In genomic region chr4:36024901-36025610, GRCh38 we compare ENCODE assay signal across 20 cellular contexts.
DNase-seq lines count a peak whose midpoint lies in the region; ATAC-seq, FAIRE-seq and TF ChIP-seq lines count a peak whose summit lies in the region.
"Had no signal": no experiment of that assay in that cellular context is flagged by ENCODE, and none has a peak within 500 bp of the region (broad histone marks: within the 10 kb centered on the region; RNA-seq: fewer than 3 reads in every experiment).

No MANE protein-coding gene starts in this region.

- no peak for TF ChIP-seq RAD21 in Ishikawa (IDR thresholded peaks at IDR 0.05; ENCODE audit: low read depth)

- H3K27ac ChIP-seq in endothelial cell of umbilical vein (ENCODE audit: insufficient read depth, low read depth, low read length) = no peak overlapping the region
- no peak overlapping the region for H3K27ac ChIP-seq in aorta (ENCODE audit: low read depth in 1 of 2, low read length in 2 of 2)
- H3K27ac ChIP-seq: adrenal gland, cardiac muscle cell, right lobe of liver had no signal

- H3K4me1 ChIP-seq in endothelial cell of umbilical vein (ENCODE audit: control insufficient read depth, extremely low read depth, insufficient read depth, low read length) (no peaks in the 10 kb centered on the region), aorta (ENCODE audit: control insufficient read depth in 1 of 2, insufficient read depth in 2 of 2, low read length in 2 of 2) (no peaks in the 10 kb centered on the region)
- H3K4me1 ChIP-seq: adrenal gland, Caco-2, right lobe of liver had no signal

- TF ChIP-seq POLR2A in endothelial cell of umbilical vein (IDR thresholded peaks at IDR 0.05; ENCODE audit: low read depth, low read length) = no peak

- FAIRE-seq in endothelial cell of umbilical vein (lab: Jason Lieb, UNC) = peak; percentile 15
- FAIRE-seq: frontal cortex had no signal

- H3K4me2 ChIP-seq in endothelial cell of umbilical vein (ENCODE audit: insufficient read depth, low read length) = no peak overlapping the region
- H3K4me2 ChIP-seq: GM23338 had no signal

- CTCF ChIA-PET in endothelial cell of umbilical vein (lab: Charles Lee) = no interaction called here

- dilution Hi-C loops in endothelial cell of umbilical vein (cut with MboI; ENCODE audit: extremely low pct_ligation_motif_present, low sequenced_read_pairs) = no loop called here

- no peaks in the 10 kb centered on the region for H3K27me3 ChIP-seq in endothelial cell of umbilical vein (ENCODE audit: control insufficient read depth in 2 of 2, insufficient read depth in 2 of 2, low read length in 2 of 2)
- H3K27me3 ChIP-seq in aorta (ENCODE audit: control insufficient read depth in 1 of 2, insufficient read depth in 2 of 2, low read length in 1 of 2) = no peaks in the 10 kb centered on the region
- H3K27me3 ChIP-seq: adrenal gland, cardiac muscle cell, right lobe of liver had no signal

- POLR2A ChIA-PET in endothelial cell of umbilical vein (lab: Charles Lee) = no interaction called here

- WGBS in aorta, 2 donors = 57 to 61% methylated on average over 5 of the region's 5 CpGs

- intact Hi-C loops in endothelial cell of umbilical vein (cut with micrococcal nuclease) = no loop called here
- intact Hi-C loops in aorta (cut with DNase I) = no loop called here

- no peak for TF ChIP-seq CTCF in endothelial cell of umbilical vein (IDR thresholded peaks at IDR 0.05; ENCODE audit: extremely low read depth in 1 of 2, insufficient read depth in 1 of 2, low read depth in 1 of 2, low read length in 2 of 2)

- no peaks in the 10 kb centered on the region for H3K79me2 ChIP-seq in endothelial cell of umbilical vein (ENCODE audit: control insufficient read depth, insufficient read depth, low read length)

- H3K36me3 ChIP-seq in endothelial cell of umbilical vein (ENCODE audit: control insufficient read depth in 2 of 2, extremely low read depth in 1 of 2, insufficient read depth in 2 of 2, low read length in 2 of 2) (no peaks in the 10 kb centered on the region), aorta (ENCODE audit: control insufficient read depth in 1 of 2, insufficient read depth in 2 of 2, low read length in 1 of 2) (no peaks in the 10 kb centered on the region)
- H3K36me3 ChIP-seq: adrenal gland, cardiac muscle cell, right lobe of liver had no signal

- no peaks in the 10 kb centered on the region for H3K9me3 ChIP-seq in endothelial cell of umbilical vein (replicated peaks; ENCODE audit: control insufficient read depth, insufficient read depth, low read length)
- no peaks in the 10 kb centered on the region for H3K9me3 ChIP-seq in aorta (ENCODE audit: control insufficient read depth, low read length)
- H3K9me3 ChIP-seq: adrenal gland, Caco-2, right lobe of liver had no signal

- no TSS peak for BruUV-seq in endothelial cell of umbilical vein (replicated peaks; lab: Mats Ljungman, UMichigan)

- DNase-seq in COR-L47 (lab: John Stamatoyannopoulos, UW) = peak; percentile 57
- DNase-seq in NCI-H748 (lab: John Stamatoyannopoulos, UW; ENCODE audit: unreplicated experiment) = peak; percentile 74
- no peak for DNase-seq in endothelial cell of umbilical vein (ENCODE audit: low read depth, low spot score)
- DNase-seq in stimulated activated naive CD4-positive, alpha-beta T cell (lab: John Stamatoyannopoulos, UW) = no peak
- no peak for DNase-seq in NCI-H128 (lab: John Stamatoyannopoulos, UW; ENCODE audit: unreplicated experiment)
- no peak for DNase-seq in aorta
- DNase-seq: activated CD4-positive, alpha-beta memory T cell treated with anti-CD3 and anti-CD28 coated beads for 36 hours; activated CD4-positive, CD25-positive, alpha-beta regulatory T cell; adrenal gland; Caco-2; dermis blood vessel endothelial cell; mesenchymal stem cell; naive thymus-derived CD8-positive, alpha-beta T cell; right lobe of liver; T1000 had no signal

- no peak overlapping the region for H3K4me3 ChIP-seq in endothelial cell of umbilical vein (replicated peaks in 1 of 3; ENCODE audit: insufficient read depth in 1 of 3, low read depth in 1 of 3, low read length in 3 of 3)
- no peak overlapping the region for H3K4me3 ChIP-seq in aorta (ENCODE audit: low read length in 2 of 2)
- H3K4me3 ChIP-seq: adrenal gland, cardiac muscle cell, GM23338, right lobe of liver had no signal

- H3K9ac ChIP-seq in endothelial cell of umbilical vein (replicated peaks; ENCODE audit: extremely low read depth, insufficient read depth, low read length) = no peak overlapping the region

- ATAC-seq in aorta (ENCODE audit: low FRiP score) = no peak
- no peak for ATAC-seq in GM18517 (IDR thresholded peaks at IDR 0.05; ENCODE audit: unreplicated experiment)
- ATAC-seq: GM23338; naive thymus-derived CD8-positive, alpha-beta T cell; right lobe of liver had no signal

- no peaks in the 10 kb centered on the region for H3K9me1 ChIP-seq in endothelial cell of umbilical vein (replicated peaks; ENCODE audit: control insufficient read depth, extremely low read depth, insufficient read depth, low read length)

- no peak overlapping the region for H2AFZ ChIP-seq in endothelial cell of umbilical vein (ENCODE audit: low read depth, low read length)
- H2AFZ ChIP-seq: GM23338 had no signal

- TF ChIP-seq EP300 in Ishikawa (IDR thresholded peaks at IDR 0.05; ENCODE audit: borderline replicate concordance) = no peak

- H4K20me1 ChIP-seq in endothelial cell of umbilical vein (replicated peaks; ENCODE audit: control insufficient read depth, extremely low read depth, insufficient read depth, low read length) = no peaks in the 10 kb centered on the region

TF ChIP-seq in Ishikawa, 13 proteins besides CTCF, POLR2A, EP300 and RAD21:
- TF ChIP-seq CEBPB (IDR thresholded peaks at IDR 0.05) (no peak), NFIC (IDR thresholded peaks at IDR 0.05) (peak; percentile 37; the same call in 1 of the 2 replicates), CREB1 (IDR thresholded peaks at IDR 0.05; ENCODE audit: low read depth) (no peak)
TF ChIP-seq in Ishikawa: peak in this region for 1.

TF ChIP-seq in endothelial cell of umbilical vein, 7 proteins besides CTCF, POLR2A, EP300 and RAD21:
- TF ChIP-seq MYC (IDR thresholded peaks at IDR 0.05; ENCODE audit: low read depth, low read length) (no peak), GATA2 (IDR thresholded peaks at IDR 0.05; ENCODE audit: insufficient read depth, insufficient read length, low read depth, low read length) (no peak)

Comparison
In these comparisons a context has a peak if more than half of its experiments do, and no peak if none do; other contexts are left out.
1. DNase-seq: peak in COR-L47 (single experiment) and NCI-H748 (single experiment); none in endothelial cell of umbilical vein (single experiment), stimulated activated naive CD4-positive, alpha-beta T cell (0 of 6), NCI-H128 (single experiment) and aorta (0 of 2).